13 cellular contexts compared by ENCODE assay signal in genomic region chr1:65467536-65467935, GRCh38.
DNase-seq lines count a peak whose midpoint lies in the region; ATAC-seq and TF ChIP-seq lines count a peak whose summit lies in the region.
"Had no signal": no experiment of that assay in that cellular context is flagged by ENCODE, and none has a peak within 500 bp of the region (broad histone marks: within the 10 kb centered on the region; RNA-seq: fewer than 3 reads in every experiment).

No MANE protein-coding gene starts in this region.

- H3K4me3 ChIP-seq in epithelial cell of esophagus (ENCODE audit: low read length), result no peak overlapping the region
- H3K4me3 ChIP-seq in retinal pigment epithelial cell (ENCODE audit: low read length), result no peak overlapping the region
- H3K4me3 ChIP-seq: esophagus squamous epithelium had no signal

- TF ChIP-seq CTCF in epithelial cell of esophagus (IDR thresholded peaks at IDR 0.05; ENCODE audit: insufficient read depth, low read depth, low read length, missing control alignments) (no peak), retinal pigment epithelial cell (conservative IDR thresholded peaks at IDR 0.05; ENCODE audit: low read depth, low read length) (peak; percentile 6)

- no peak for ATAC-seq in HG03095 (IDR thresholded peaks at IDR 0.05; ENCODE audit: unreplicated experiment)
- ATAC-seq: activated CD4-positive, alpha-beta T cell treated with anti-CD3 and anti-CD28 coated beads for 36 hours; stimulated activated naive CD8-positive, alpha-beta T cell treated with anti-CD3 and anti-CD28 coated beads, Interleukin-15, amount 100 ng/mL, for 72 hours had no signal

- DNase-seq in NCI-H2227 (lab: John Stamatoyannopoulos, UW; ENCODE audit: unreplicated experiment) (peak; percentile 62), NCI-H2227 treated with DMSO at 0.1 percent for 48 hours (lab: John Stamatoyannopoulos, UW) (no peak), NCI-H69 (lab: John Stamatoyannopoulos, UW) (peak; percentile 73), epithelial cell of esophagus (ENCODE audit: low read depth) (peak; percentile 79), retinal pigment epithelial cell (ENCODE audit: low read depth) (no peak), HuH-7.5 (ENCODE audit: low spot score) (no peak), UCSD-AML1 (lab: John Stamatoyannopoulos, UW; ENCODE audit: unreplicated experiment) (no peak)
- DNase-seq: ACHN; activated CD4-positive, alpha-beta T cell treated with anti-CD3 and anti-CD28 coated beads for 36 hours; esophagus squamous epithelium; NK-92 treated with Interleukin-12 subunit alpha and Interleukin-12 subunit beta, amount 100 ng/mL, for 24 hours; stimulated activated naive CD8-positive, alpha-beta T cell treated with anti-CD3 and anti-CD28 coated beads, Interleukin-15, amount 100 ng/mL, for 72 hours had no signal

Comparison
In these comparisons a context has a peak if more than half of its experiments do, and no peak if none do; other contexts are left out.
1. DNase-seq: peak in NCI-H2227 (single experiment), NCI-H69 (single experiment) and epithelial cell of esophagus (single experiment); none in NCI-H2227 treated with DMSO at 0.1 percent for 48 hours (single experiment), retinal pigment epithelial cell (single experiment), HuH-7.5 (single experiment) and UCSD-AML1 (single experiment).